In the genomic region with DNA sequence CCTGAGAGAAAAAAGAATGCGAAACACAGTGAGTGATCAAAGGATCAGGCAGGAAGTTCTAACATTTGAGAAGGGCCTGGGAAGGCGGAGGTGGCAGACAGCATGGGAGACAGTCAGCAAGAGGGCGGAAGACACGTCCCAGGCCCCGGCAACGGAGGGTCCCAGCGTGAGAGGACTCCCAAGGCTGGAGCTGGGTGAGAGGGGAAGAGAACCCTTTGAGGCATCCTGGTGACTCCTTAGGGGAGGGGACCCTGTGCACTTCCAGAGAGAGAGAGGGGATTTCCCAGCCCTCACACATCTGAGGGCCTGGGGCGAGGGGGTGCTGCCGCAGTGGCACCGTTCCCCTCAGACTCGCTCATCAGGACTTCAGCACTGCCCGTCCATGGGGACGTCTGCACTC, we compare ENCODE assay signal across 23 cellular contexts.
DNase-seq lines count a peak whose midpoint lies in the region; ATAC-seq and TF ChIP-seq lines count a peak whose summit lies in the region.
"Had no signal": no experiment of that assay in that cellular context is flagged by ENCODE, and none has a peak within 500 bp of the region (broad histone marks: within the 10 kb centered on the region; RNA-seq: fewer than 3 reads in every experiment).

No MANE protein-coding gene starts in this region.

- H3K27me3 Mint-ChIP-seq in activated naive CD4-positive, alpha-beta T cell treated with anti-CD3 and anti-CD28 coated beads for 36 hours (ENCODE audit: low read depth), result no peaks in the 10 kb centered on the region
- no peaks in the 10 kb centered on the region for H3K27me3 Mint-ChIP-seq in CD8-positive, alpha-beta T cell (ENCODE audit: low read depth)
- no peaks in the 10 kb centered on the region for H3K27me3 Mint-ChIP-seq in activated naive CD4-positive, alpha-beta T cell treated with anti-CD3 and anti-CD28 coated beads, Interleukin-2, amount 50 U/mL, for 24 hours
- H3K27me3 Mint-ChIP-seq: stimulated activated naive B cell treated with anti-CD40 and anti-IgM and Interleukin-4, amounts not matched to agents 10 μg/mL and 1 μg/mL and 100 μg/mL, for 72 hours had no signal

- H3K4me1 Mint-ChIP-seq in activated naive CD4-positive, alpha-beta T cell treated with anti-CD3 and anti-CD28 coated beads for 36 hours (ENCODE audit: low read depth), result peaks cover 26% of the 10 kb centered on the region
- H3K4me1 Mint-ChIP-seq in CD8-positive, alpha-beta T cell (ENCODE audit: low read depth), result peaks cover 7% of the 10 kb centered on the region
- H3K4me1 Mint-ChIP-seq in activated naive CD4-positive, alpha-beta T cell treated with anti-CD3 and anti-CD28 coated beads, Interleukin-2, amount 50 U/mL, for 24 hours, result peaks cover 20% of the 10 kb centered on the region

- CTCF ChIA-PET in activated naive CD4-positive, alpha-beta T cell treated with anti-CD3 and anti-CD28 coated beads for 36 hours (lab: Charles Lee), result interaction anchor here (0.7 to 0.8 kb wide), 2 partner anchors 52 to 97 kb away, joined by 3 read pairs; no protein-coding TSS in a partner anchor
- CTCF ChIA-PET in CD8-positive, alpha-beta T cell (lab: Charles Lee), result no interaction called here

- H3K9me3 Mint-ChIP-seq in activated naive CD4-positive, alpha-beta T cell treated with anti-CD3 and anti-CD28 coated beads for 36 hours, result no peaks in the 10 kb centered on the region
- no peaks in the 10 kb centered on the region for H3K9me3 Mint-ChIP-seq in CD8-positive, alpha-beta T cell
- no peaks in the 10 kb centered on the region for H3K9me3 Mint-ChIP-seq in activated naive CD4-positive, alpha-beta T cell treated with anti-CD3 and anti-CD28 coated beads, Interleukin-2, amount 50 U/mL, for 24 hours
- H3K9me3 Mint-ChIP-seq: stimulated activated naive B cell treated with anti-CD40 and anti-IgM and Interleukin-4, amounts not matched to agents 10 μg/mL and 1 μg/mL and 100 μg/mL, for 72 hours had no signal

- no peak for TF ChIP-seq CTCF in CD8-positive, alpha-beta T cell (IDR thresholded peaks at IDR 0.05)

- H3K4me3 ChIP-seq in CD8-positive, alpha-beta T cell (ENCODE audit: low read depth, low read length), result peak overlapping the region; percentile 19
- H3K4me3 ChIP-seq in mesodermal cell (ENCODE audit: extremely low read depth, insufficient read depth, low read length, poor library complexity, severe bottlenecking), result no peak overlapping the region
- H3K4me3 ChIP-seq: ascending aorta, SJCRH30 had no signal

- H3K36me3 Mint-ChIP-seq in activated naive CD4-positive, alpha-beta T cell treated with anti-CD3 and anti-CD28 coated beads for 36 hours (ENCODE audit: low read depth), result no peaks in the 10 kb centered on the region
- H3K36me3 Mint-ChIP-seq in CD8-positive, alpha-beta T cell, result no peaks in the 10 kb centered on the region
- H3K36me3 Mint-ChIP-seq in activated naive CD4-positive, alpha-beta T cell treated with anti-CD3 and anti-CD28 coated beads, Interleukin-2, amount 50 U/mL, for 24 hours, result no peaks in the 10 kb centered on the region

- DNase-seq in activated naive CD4-positive, alpha-beta T cell treated with anti-CD3 and anti-CD28 coated beads for 36 hours, result peak; percentile 33
- DNase-seq in activated naive CD4-positive, alpha-beta T cell treated with Interleukin-2 at 50 U/mL for 16 hours, result no peak
- DNase-seq in CD8-positive, alpha-beta T cell, result no peak
- no peak for DNase-seq in NCI-H82 treated with DMSO at 0.1 percent for 48 hours (lab: John Stamatoyannopoulos, UW; ENCODE audit: unreplicated experiment)
- DNase-seq in GM19240 (ENCODE audit: insufficient read length, low spot score), result no peak
- DNase-seq: caudate nucleus; EL; HCEC 1CT; kidney; NCI-H1048; NCI-H187; NCI-H2171 treated with DMSO at 0.1 percent for 48 hours; NCI-H524 treated with DMSO at 0.1 percent for 48 hours; SJCRH30; stimulated activated naive B cell treated with anti-CD40 and anti-IgM and Interleukin-4, amounts not matched to agents 10 μg/mL and 1 μg/mL and 100 μg/mL, for 72 hours had no signal

- WGBS in mesodermal cell (ENCODE audit: insufficient coverage in 2 of 2), 2 experiments, result 87 to 96% methylated on average over 9 to 13 of the region's 13 CpGs

- intact Hi-C loops in activated naive CD4-positive, alpha-beta T cell treated with anti-CD3 and anti-CD28 coated beads for 36 hours (cut with micrococcal nuclease), result no loop called here
- intact Hi-C loops in CD8-positive, alpha-beta T cell (cut with DNase I, micrococcal nuclease), result no loop called here

- H3K4me3 Mint-ChIP-seq in activated naive CD4-positive, alpha-beta T cell treated with anti-CD3 and anti-CD28 coated beads for 36 hours, result no peak overlapping the region
- H3K4me3 Mint-ChIP-seq in CD8-positive, alpha-beta T cell, result peak overlapping the region; percentile 43
- H3K4me3 Mint-ChIP-seq in activated naive CD4-positive, alpha-beta T cell treated with anti-CD3 and anti-CD28 coated beads, Interleukin-2, amount 50 U/mL, for 24 hours, result peak overlapping the region; percentile 76
- H3K4me3 Mint-ChIP-seq: stimulated activated naive B cell treated with anti-CD40 and anti-IgM and Interleukin-4, amounts not matched to agents 10 μg/mL and 1 μg/mL and 100 μg/mL, for 72 hours had no signal

- H3K4me1 ChIP-seq in CD8-positive, alpha-beta T cell (ENCODE audit: insufficient read depth, low read length), result peaks cover 15% of the 10 kb centered on the region
- H3K4me1 ChIP-seq in mesodermal cell (ENCODE audit: control insufficient read depth, insufficient read depth, low read length, poor library complexity, severe bottlenecking), result no peaks in the 10 kb centered on the region
- H3K4me1 ChIP-seq: ascending aorta, SJCRH30 had no signal

- H3K9me3 ChIP-seq in CD8-positive, alpha-beta T cell (ENCODE audit: low read length), result no peaks in the 10 kb centered on the region
- peaks cover 4% of the 10 kb centered on the region for H3K9me3 ChIP-seq in mesodermal cell (ENCODE audit: control insufficient read depth, low read length)
- H3K9me3 ChIP-seq: ascending aorta, neutrophil, SJCRH30 had no signal

- no peaks in the 10 kb centered on the region for H3K27me3 ChIP-seq in CD8-positive, alpha-beta T cell (ENCODE audit: insufficient read depth, low read length)
- H3K27me3 ChIP-seq: ascending aorta, neutrophil, SJCRH30 had no signal

- peak overlapping the region; percentile 50 for H3K27ac Mint-ChIP-seq in activated naive CD4-positive, alpha-beta T cell treated with anti-CD3 and anti-CD28 coated beads for 36 hours
- H3K27ac Mint-ChIP-seq in CD8-positive, alpha-beta T cell, result peak overlapping the region; percentile 55
- peak overlapping the region; percentile 78 for H3K27ac Mint-ChIP-seq in activated naive CD4-positive, alpha-beta T cell treated with anti-CD3 and anti-CD28 coated beads, Interleukin-2, amount 50 U/mL, for 24 hours
- H3K27ac Mint-ChIP-seq: progenitor cell of endocrine pancreas; stimulated activated naive B cell treated with anti-CD40 and anti-IgM and Interleukin-4, amounts not matched to agents 10 μg/mL and 1 μg/mL and 100 μg/mL, for 72 hours had no signal

- ATAC-seq in CD8-positive, alpha-beta T cell, result no peak
- no peak for ATAC-seq in HG03159 (IDR thresholded peaks at IDR 0.05; ENCODE audit: unreplicated experiment)
- ATAC-seq: stimulated activated naive B cell treated with anti-CD40 and anti-IgM and Interleukin-4, amounts not matched to agents 10 μg/mL and 1 μg/mL and 100 μg/mL, for 72 hours had no signal

- POLR2A ChIA-PET in CD8-positive, alpha-beta T cell (lab: Charles Lee), result no interaction called here

- H3K36me3 ChIP-seq in CD8-positive, alpha-beta T cell (ENCODE audit: insufficient read depth, low read length), result no peaks in the 10 kb centered on the region
- no peaks in the 10 kb centered on the region for H3K36me3 ChIP-seq in mesodermal cell (ENCODE audit: control insufficient read depth, insufficient read depth, low read length)
- H3K36me3 ChIP-seq: ascending aorta, neutrophil, SJCRH30 had no signal

- H3K27ac ChIP-seq in CD8-positive, alpha-beta T cell (ENCODE audit: low read depth, low read length), result no peak overlapping the region
- peak overlapping the region; percentile 23 for H3K27ac ChIP-seq in mesodermal cell (ENCODE audit: low read depth, low read length, severe bottlenecking)
- H3K27ac ChIP-seq: ascending aorta, C4-2B, HL-60, neutrophil, SJCRH30 had no signal
